ENCODE assay signal across 11 cellular contexts in genomic region chr2:239443666-239444567, GRCh38. TPM values are rescaled to one million over a fixed set of nuclear protein-coding genes. Genes with fewer than 3 reads are reported as not detected.
A peak's percentile ranks its signal among the peaks of the same experiment; 100 is the strongest.
DNase-seq lines count a peak whose midpoint lies in the region; ATAC-seq and TF ChIP-seq lines count a peak whose summit lies in the region.
"Had no signal": no experiment of that assay in that cellular context is flagged by ENCODE, and none has a peak within 500 bp of the region (broad histone marks: within the 10 kb centered on the region; RNA-seq: fewer than 3 reads in every experiment).

No MANE protein-coding gene starts in this region.

- peaks cover 7% of the 10 kb centered on the region for H3K27me3 Mint-ChIP-seq in endodermal cell (ENCODE audit: insufficient read depth)

- POLR2A ChIA-PET in IMR-90 (lab: Charles Lee; ENCODE audit: unreplicated experiment) = no interaction called here

- H3K18ac ChIP-seq in IMR-90 (ENCODE audit: low read depth, low read length) (no peak overlapping the region), neuronal stem cell (ENCODE audit: low read length) (peak overlapping the region; percentile 65)

- H2BK5ac ChIP-seq in IMR-90 (ENCODE audit: low read depth, low read length, poor library complexity, severe bottlenecking) = no peak overlapping the region
- no peak overlapping the region for H2BK5ac ChIP-seq in neuronal stem cell (ENCODE audit: low read length)

- TF ChIP-seq CTCF in IMR-90 (conservative IDR thresholded peaks at IDR 0.05; ENCODE audit: low read depth, low read length) (no peak), endodermal cell (conservative IDR thresholded peaks at IDR 0.05) (no peak)

- H4K8ac ChIP-seq in IMR-90 (ENCODE audit: low read depth in 2 of 2, low read length in 2 of 2) (no peak overlapping the region), neuronal stem cell (ENCODE audit: low read depth, low read length) (no peak overlapping the region)

- H3K4ac ChIP-seq in IMR-90 (ENCODE audit: low read depth, low read length) (no peak overlapping the region), neuronal stem cell (ENCODE audit: low read length) (no peak overlapping the region)

- H3K27me3 ChIP-seq in IMR-90 (ENCODE audit: control insufficient read depth, insufficient read depth, low read length) (peaks cover 23% of the 10 kb centered on the region), endodermal cell (ENCODE audit: control insufficient read depth, insufficient read depth, low read length, poor library complexity, severe bottlenecking) (peaks cover 19% of the 10 kb centered on the region), neuronal stem cell (ENCODE audit: control insufficient read depth in 3 of 3, insufficient read depth in 3 of 3, low read depth in 1 of 3, low read length in 3 of 3) (peaks cover 0 to 61% (median 2%) of the 10 kb centered on the region in 3 experiments)

- H2BK120ac ChIP-seq in IMR-90 (ENCODE audit: low read depth, low read length) = no peak overlapping the region
- no peak overlapping the region for H2BK120ac ChIP-seq in neuronal stem cell (ENCODE audit: low read depth, low read length)

- H3K27ac ChIP-seq in IMR-90 (ENCODE audit: insufficient read depth, low read length) = no peak overlapping the region
- no peak overlapping the region for H3K27ac ChIP-seq in endodermal cell (ENCODE audit: low read depth, low read length)
- no peak overlapping the region for H3K27ac ChIP-seq in neuronal stem cell (replicated peaks; ENCODE audit: low read length)

- H2AFZ ChIP-seq in IMR-90 (replicated peaks; ENCODE audit: low read length, poor library complexity) = peak overlapping the region; percentile 67
- H2AFZ ChIP-seq in neuronal stem cell (ENCODE audit: low read length) = no peak overlapping the region

- no peaks in the 10 kb centered on the region for H3K9me1 ChIP-seq in IMR-90 (ENCODE audit: insufficient read depth, low read length)

- intact Hi-C loops in IMR-90 (cut with micrococcal nuclease) = no loop called here

- H3K56ac ChIP-seq in IMR-90 (ENCODE audit: extremely low read depth, insufficient read depth, low read length) = no peak overlapping the region

- H3K9me3 Mint-ChIP-seq in endodermal cell = peaks cover 14% of the 10 kb centered on the region
- H3K9me3 Mint-ChIP-seq: T-helper 1 cell treated with Interleukin-12 subunit alpha and Interleukin-12 subunit beta and Interleukin-4 antibody, amounts not matched to agents 30 μg/mL and 1 μg/mL, for 36 hours had no signal

- no peak overlapping the region for H3K23ac ChIP-seq in IMR-90 (ENCODE audit: low read depth, low read length)
- no peak overlapping the region for H3K23ac ChIP-seq in neuronal stem cell (ENCODE audit: low read depth, low read length, poor library complexity)

- no TSS peak for BruUV-seq in IMR-90 (replicated peaks; lab: Mats Ljungman, UMichigan)

- H3K36me3 Mint-ChIP-seq in endodermal cell (ENCODE audit: low read depth) = no peaks in the 10 kb centered on the region

- H2AK5ac ChIP-seq in IMR-90 (ENCODE audit: low read depth, low read length) (no peak overlapping the region), neuronal stem cell (ENCODE audit: low read depth, low read length) (peak overlapping the region; percentile 53)

- no peaks in the 10 kb centered on the region for H4K20me1 ChIP-seq in IMR-90 (ENCODE audit: insufficient read depth, low read length)

- H2BK12ac ChIP-seq in neuronal stem cell (ENCODE audit: low read length) = no peak overlapping the region

- H3K36me3 ChIP-seq in IMR-90 (ENCODE audit: control insufficient read depth, insufficient read depth, low read length) (no peaks in the 10 kb centered on the region), endodermal cell (ENCODE audit: control insufficient read depth, insufficient read depth, low read length) (no peaks in the 10 kb centered on the region), neuronal stem cell (replicated peaks in 1 of 2; ENCODE audit: control insufficient read depth in 2 of 2, insufficient read depth in 2 of 2, low read length in 2 of 2) (no peaks in the 10 kb centered on the region)

- H3K4me2 ChIP-seq in IMR-90 (ENCODE audit: low read depth, low read length) (no peak overlapping the region), neuronal stem cell (ENCODE audit: insufficient read depth, low read length, poor library complexity, severe bottlenecking) (no peak overlapping the region)

- H3K4me3 Mint-ChIP-seq in endodermal cell = no peak overlapping the region
- H3K4me3 Mint-ChIP-seq: T-helper 1 cell treated with Interleukin-12 subunit alpha and Interleukin-12 subunit beta and Interleukin-4 antibody, amounts not matched to agents 30 μg/mL and 1 μg/mL, for 36 hours had no signal

- H2BK20ac ChIP-seq in IMR-90 (ENCODE audit: low read depth, low read length) = no peak overlapping the region

- no peak for TF ChIP-seq POLR2A in IMR-90 (IDR thresholded peaks at IDR 0.05; ENCODE audit: low read depth, low read length)

- DNase-seq in AG08396 (ENCODE audit: low spot score) (peak; percentile 55), IMR-90 (peak; percentile 2), endodermal cell (peak; percentile 38), neuronal stem cell (ENCODE audit: low spot score) (no peak), NCI-H82 (lab: John Stamatoyannopoulos, UW) (no peak), NCI-H748 treated with DMSO at 0.1 percent for 48 hours (lab: John Stamatoyannopoulos, UW) (no peak)
- DNase-seq: erythroblast, NCI-H2029 treated with DMSO at 0.1 percent for 48 hours had no signal

- peak overlapping the region; percentile 88 for H2AK9ac ChIP-seq in IMR-90 (replicated peaks; ENCODE audit: low read depth, low read length, poor library complexity)

- peaks cover 15% of the 10 kb centered on the region for H3K4me1 Mint-ChIP-seq in endodermal cell

- no peaks in the 10 kb centered on the region for H3K79me1 ChIP-seq in IMR-90 (ENCODE audit: low read depth in 1 of 2, low read length in 2 of 2)
- H3K79me1 ChIP-seq in neuronal stem cell (ENCODE audit: low read depth, low read length) = no peaks in the 10 kb centered on the region

- in situ Hi-C loops in IMR-90 (cut with MboI; ENCODE audit: low sequenced_read_pairs) = no loop called here

- dilution Hi-C loops in IMR-90 (cut with HindIII; ENCODE audit: low sequenced_read_pairs, unreplicated experiment) = no loop called here

- H2BK15ac ChIP-seq in IMR-90 (ENCODE audit: low read depth, low read length) (no peak overlapping the region), neuronal stem cell (ENCODE audit: low read length) (peak overlapping the region; percentile 51)

- H4K91ac ChIP-seq in IMR-90 (ENCODE audit: insufficient read depth, low read depth, low read length) = no peak overlapping the region
- H4K91ac ChIP-seq in neuronal stem cell (ENCODE audit: low read depth, low read length, poor library complexity) = no peak overlapping the region

- H3K4me1 ChIP-seq in IMR-90 (ENCODE audit: control insufficient read depth, insufficient read depth, low read length) (no peaks in the 10 kb centered on the region; the same call in 1 of the 2 replicates), endodermal cell (ENCODE audit: control insufficient read depth, insufficient read depth, low read length) (no peaks in the 10 kb centered on the region), neuronal stem cell (ENCODE audit: control insufficient read depth in 2 of 2, insufficient read depth in 1 of 2, low read depth in 1 of 2, low read length in 2 of 2) (peaks cover 14 to 16% of the 10 kb centered on the region in 2 donors)

- H3K9ac ChIP-seq in IMR-90 (ENCODE audit: low read depth, low read length) (no peak overlapping the region), endodermal cell (ENCODE audit: extremely low read depth, low read length, poor library complexity, severe bottlenecking) (no peak overlapping the region), neuronal stem cell (ENCODE audit: low read depth, low read length, poor library complexity) (no peak overlapping the region)

- ATAC-seq in IMR-90 (ENCODE audit: low read depth) (no peak), HG02678 (IDR thresholded peaks at IDR 0.05; ENCODE audit: unreplicated experiment) (no peak), GM21576 (IDR thresholded peaks at IDR 0.05; ENCODE audit: unreplicated experiment) (no peak)

- no peak overlapping the region for H3K27ac Mint-ChIP-seq in endodermal cell
- H3K27ac Mint-ChIP-seq: T-helper 1 cell treated with Interleukin-12 subunit alpha and Interleukin-12 subunit beta and Interleukin-4 antibody, amounts not matched to agents 30 μg/mL and 1 μg/mL, for 36 hours had no signal

- H3K14ac ChIP-seq in IMR-90 (replicated peaks; ENCODE audit: low read depth, low read length) (no peak overlapping the region), neuronal stem cell (ENCODE audit: low read length) (no peak overlapping the region)

- TF ChIP-seq RAD21 in IMR-90 (IDR thresholded peaks at IDR 0.05; ENCODE audit: low read length) = no peak

- WGBS in IMR-90 (ENCODE audit: extremely low coverage in 2 of 2, insufficient read length in 1 of 2), 2 experiments = 56% methylated on average over 4 of the region's 14 CpGs; no CpG with 5 or more reads in 1 of the 2 experiments
- WGBS in endodermal cell (ENCODE audit: insufficient coverage in 1 of 2, insufficient read length in 1 of 2), 2 experiments = 90 to 94% methylated on average over 14 of the region's 14 CpGs
- WGBS in neuronal stem cell (ENCODE audit: extremely low coverage in 2 of 2, insufficient read length in 2 of 2, insufficient replicate concordance in 1 of 2), 2 donors = no CpG with 5 or more reads among the region's 14 CpGs

- no peak overlapping the region for H4K5ac ChIP-seq in IMR-90 (ENCODE audit: low read depth, low read length)

- CTCF ChIA-PET in IMR-90 (lab: Yijun Ruan, JAX) = no interaction called here

- H3K9me3 ChIP-seq in IMR-90 (ENCODE audit: control insufficient read depth, insufficient read depth, low read length) (peaks cover 2% of the 10 kb centered on the region; the same call in 1 of the 2 replicates), endodermal cell (ENCODE audit: control insufficient read depth, low read length) (peaks cover 22% of the 10 kb centered on the region), neuronal stem cell (replicated peaks in 1 of 2; ENCODE audit: control insufficient read depth in 2 of 2, insufficient read depth in 1 of 2, low read depth in 1 of 2, low read length in 2 of 2) (peaks cover 3 to 12% of the 10 kb centered on the region in 2 donors)

- no peak overlapping the region for H3K4me3 ChIP-seq in IMR-90 (ENCODE audit: insufficient read depth, low read depth, low read length)
- H3K4me3 ChIP-seq in endodermal cell (ENCODE audit: low read length) = no peak overlapping the region
- H3K4me3 ChIP-seq in neuronal stem cell (ENCODE audit: low read length in 2 of 2) = no peak overlapping the region

TF ChIP-seq in IMR-90, 13 proteins besides CTCF, POLR2A, EP300 and RAD21 (continues in another document):
- TF ChIP-seq SMC3 (IDR thresholded peaks at IDR 0.05; ENCODE audit: low read depth, low read length) = no peak
- no peak for TF ChIP-seq MXI1 (IDR thresholded peaks at IDR 0.05; ENCODE audit: borderline replicate concordance, low read depth, low read length)

RNA-seq across cellular contexts. Expression of gene HDAC4, which starts 43.1 kb away (rescaled TPM):
- total RNA-seq in IMR-90 (2012; rRNA removed) = 3.3 and 7.2 TPM in 2 replicates
- 4.1 and 7.4 TPM in 2 replicates for polyA plus RNA-seq in IMR-90 (2012; rRNA removed)
- 1.3 and 7.1 TPM in 2 replicates for polyA plus RNA-seq in IMR-90 (2012; cell fraction: cytosol; rRNA removed)
- 24.5 and 34.9 TPM in 2 replicates for polyA plus RNA-seq in IMR-90 (2012; cell fraction: nucleus; rRNA removed; ENCODE audit: low replicate concordance)
- total RNA-seq in endodermal cell = 10 to 100 TPM; 45.7 to 51.2 TPM
- 11.1 TPM for polyA plus RNA-seq in endodermal cell (2013, experiment 1 of 2)
- 13.9 TPM for polyA plus RNA-seq in endodermal cell (2013, experiment 2 of 2)
- polyA plus RNA-seq in neuronal stem cell (2013, experiment 1 of 2) = 15.9 TPM
- 18.7 TPM for polyA plus RNA-seq in neuronal stem cell (2013, experiment 2 of 2)

Comparison
In these comparisons a context has a peak if more than half of its experiments do, and no peak if none do; other contexts are left out.
1. DNase-seq: peak in AG08396 (single experiment), IMR-90 (single experiment) and endodermal cell (single experiment); none in neuronal stem cell (single experiment), NCI-H82 (single experiment) and NCI-H748 treated with DMSO at 0.1 percent for 48 hours (single experiment).